ENCODE assay signal across 1 cellular context in genomic region chr15:57165992-57166391, GRCh38.
TF ChIP-seq lines count a peak whose summit lies in the region.

No MANE protein-coding gene starts in this region.

TF ChIP-seq in K562, 482 proteins besides CTCF, POLR2A, EP300 and RAD21:
- no peak for TF ChIP-seq NBN (IDR thresholded peaks at IDR 0.05; ENCODE audit: low read depth)
- peak; percentile 27; the same call in 1 of the 2 replicates for TF ChIP-seq ZNF263 (CRISPR knock-in tag; IDR thresholded peaks at IDR 0.05; ENCODE audit: borderline replicate concordance)
- peak; percentile 52 for TF ChIP-seq FOSL1 (tag; conservative IDR thresholded peaks at IDR 0.05)
- TF ChIP-seq ZNF41 (CRISPR knock-in tag; conservative IDR thresholded peaks at IDR 0.05), result no peak
- no peak for TF ChIP-seq SIN3A (IDR thresholded peaks at IDR 0.05; ENCODE audit: borderline replicate concordance in 2 of 2, control insufficient read depth in 1 of 2, low read depth in 2 of 2, low read length in 2 of 2)
